ENCODE assay signal across 18 cellular contexts in genomic region chr4:5996641-5997040, GRCh38. TPM values are rescaled to one million over a fixed set of nuclear protein-coding genes. Genes with fewer than 3 reads are reported as not detected.
"Had no signal": no experiment of that assay in that cellular context is flagged by ENCODE, and none has a peak within 500 bp of the region (broad histone marks: within the 10 kb centered on the region; RNA-seq: fewer than 3 reads in every experiment).

No MANE protein-coding gene starts in this region.

- H3K36me3 Mint-ChIP-seq: activated naive CD8-positive, alpha-beta T cell treated with anti-CD3 and anti-CD28 coated beads, Interleukin-2, amount 10 ng/mL, durations not matched to agents 7 days and 5 days; immature natural killer cell had no signal

- H3K27ac ChIP-seq: esophagus squamous epithelium, psoas muscle, upper lobe of left lung had no signal

- H3K4me1 Mint-ChIP-seq: immature natural killer cell; naive thymus-derived CD8-positive, alpha-beta T cell had no signal

- H3K27ac Mint-ChIP-seq: activated naive CD8-positive, alpha-beta T cell treated with anti-CD3 and anti-CD28 coated beads, Interleukin-2, amount 10 ng/mL, durations not matched to agents 7 days and 5 days had no signal

- H3K36me3 ChIP-seq: esophagus squamous epithelium, upper lobe of left lung had no signal

- H3K4me3 ChIP-seq: esophagus squamous epithelium, lung, psoas muscle, upper lobe of left lung had no signal

- ATAC-seq: activated CD4-positive, CD25-positive, alpha-beta regulatory T cell treated with anti-CD3 and anti-CD28 coated beads, Interleukin-2, amount 50 U/mL, for 24 hours; left cardiac atrium; naive thymus-derived CD8-positive, alpha-beta T cell; psoas muscle; sciatic nerve; stimulated activated naive CD8-positive, alpha-beta T cell treated with anti-CD3 and anti-CD28 coated beads, Interleukin-15, Interleukin-2, amounts not matched to agents 100 U/mL and 50 U/mL, for 24 hours had no signal

- H3K4me1 ChIP-seq: psoas muscle, upper lobe of left lung had no signal

- H3K9me3 Mint-ChIP-seq: activated naive CD8-positive, alpha-beta T cell treated with anti-CD3 and anti-CD28 coated beads, Interleukin-2, amount 10 ng/mL, durations not matched to agents 7 days and 5 days; naive thymus-derived CD8-positive, alpha-beta T cell had no signal

- DNase-seq: activated CD4-positive, alpha-beta T cell treated with anti-CD3 and anti-CD28 coated beads, Interleukin-2, amount 50 U/mL, for 4 hours; activated gamma-delta T cell; activated naive CD8-positive, alpha-beta T cell treated with anti-CD3 and anti-CD28 coated beads, Interleukin-2, amount 10 ng/mL, durations not matched to agents 7 days and 5 days; activated T-cell treated with anti-CD3 and anti-CD28 coated beads, Interleukin-2, amount 50 U/mL, for 48 hours; anterior cingulate cortex; esophagus squamous epithelium; foreskin fibroblast; immature natural killer cell; left cardiac atrium; naive thymus-derived CD8-positive, alpha-beta T cell; occipital lobe; stimulated activated CD4-positive, alpha-beta T cell treated with anti-CD3 and anti-CD28 coated beads, Interleukin-2, amount 100 ng/mL, for 48 hours; stimulated activated naive CD8-positive, alpha-beta T cell treated with anti-CD3 and anti-CD28 coated beads, Interleukin-15, Interleukin-2, amounts not matched to agents 100 U/mL and 50 U/mL, for 24 hours had no signal

- H3K9me3 ChIP-seq: esophagus squamous epithelium, psoas muscle, upper lobe of left lung had no signal

- H3K27me3 ChIP-seq: upper lobe of left lung had no signal

- H3K4me3 Mint-ChIP-seq: activated naive CD8-positive, alpha-beta T cell treated with anti-CD3 and anti-CD28 coated beads, Interleukin-2, amount 10 ng/mL, durations not matched to agents 7 days and 5 days; immature natural killer cell; naive thymus-derived CD8-positive, alpha-beta T cell had no signal

RNA-seq across cellular contexts. Expression of gene C4orf50, which starts 21.6 kb away (rescaled TPM):
- total RNA-seq: naive thymus-derived CD8-positive, alpha-beta T cell; psoas muscle had no signal
